In genomic region chr11:567036-567628, GRCh38 we compare ENCODE assay signal across 9 cellular contexts. TPM values are rescaled to one million over a fixed set of nuclear protein-coding genes. Genes with fewer than 3 reads are reported as not detected.
DNase-seq lines count a peak whose midpoint lies in the region; ATAC-seq, FAIRE-seq and TF ChIP-seq lines count a peak whose summit lies in the region.
"Had no signal": no experiment of that assay in that cellular context is flagged by ENCODE, and none has a peak within 500 bp of the region (broad histone marks: within the 10 kb centered on the region; RNA-seq: fewer than 3 reads in every experiment).

No MANE protein-coding gene starts in this region.

- no peak for FAIRE-seq in H54 (lab: Jason Lieb, UNC)

- TF ChIP-seq POLR2A in spleen (IDR thresholded peaks at IDR 0.05) (no peak), H54 (IDR thresholded peaks at IDR 0.05; ENCODE audit: low read depth, low read length) (no peak)

- intact Hi-C loops in activated CD4-positive, alpha-beta T cell treated with anti-CD3 and anti-CD28 coated beads for 36 hours (cut with DNase I, micrococcal nuclease) = no loop called here
- intact Hi-C loops in spleen (cut with DNase I; ENCODE audit: low total_unique reads) = no loop called here

- POLR2A ChIA-PET in activated CD4-positive, alpha-beta T cell treated with anti-CD3 and anti-CD28 coated beads for 36 hours (lab: Charles Lee) = no interaction called here

- 91 to 98% (median 95%) methylated on average over 9 to 18 of the region's 18 CpGs for WGBS in spleen, 5 donors

- CTCF ChIA-PET in activated CD4-positive, alpha-beta T cell treated with anti-CD3 and anti-CD28 coated beads for 36 hours (lab: Charles Lee) = interaction anchor here (0.6 to 2.0 kb wide), 3 partner anchors 13 to 194 kb away, joined by 3 to 5 read pairs (median 4); no protein-coding TSS in a partner anchor

- H3K27ac ChIP-seq in spleen = peak overlapping the region in 3 of 8 donors; percentile 61 to 88 (median 83)

- peak overlapping the region; percentile 88 for H3K4me3 Mint-ChIP-seq in activated CD4-positive, alpha-beta T cell treated with anti-CD3 and anti-CD28 coated beads for 36 hours
- H3K4me3 Mint-ChIP-seq in glutamatergic neuron (ENCODE audit: unreplicated experiment) = peak overlapping the region; percentile 85

- H3K9me3 ChIP-seq in spleen = no peaks in the 10 kb centered on the region

- peaks cover 5 to 36% (median 19%) of the 10 kb centered on the region in 6 donors for H3K4me1 ChIP-seq in spleen

- peaks cover 0 to 20% (median 0%) of the 10 kb centered on the region in 7 donors for H3K27me3 ChIP-seq in spleen (replicated peaks in 1 of 7)

- H3K4me3 ChIP-seq in WI38 (ENCODE audit: low read depth, low read length) (peak overlapping the region; percentile 84), spleen (no peak overlapping the region)

- no peak for ATAC-seq in activated CD4-positive, alpha-beta T cell treated with anti-CD3 and anti-CD28 coated beads for 36 hours

- H3K27ac Mint-ChIP-seq in activated CD4-positive, alpha-beta T cell treated with anti-CD3 and anti-CD28 coated beads for 36 hours = peak overlapping the region; percentile 19
- H3K27ac Mint-ChIP-seq in glutamatergic neuron (ENCODE audit: unreplicated experiment) = peak overlapping the region; percentile 28

- H3K36me3 ChIP-seq in spleen = peaks cover 0 to 21% (median 3%) of the 10 kb centered on the region in 6 donors

- DNase-seq in activated CD4-positive, alpha-beta T cell treated with anti-CD3 and anti-CD28 coated beads for 36 hours = no peak
- no peak for DNase-seq in activated CD4-positive, alpha-beta T cell treated with anti-CD3 and anti-CD28 coated beads for 48 hours
- DNase-seq in glutamatergic neuron (no peak), spleen (peak; percentile 78), ureter (ENCODE audit: low spot score) (no peak), amygdala (lab: John Stamatoyannopoulos, UW) (no peak), H54 (ENCODE audit: insufficient read length, low spot score) (no peak)
- DNase-seq: ACHN had no signal

- H3K36me3 Mint-ChIP-seq in activated CD4-positive, alpha-beta T cell treated with anti-CD3 and anti-CD28 coated beads for 36 hours (ENCODE audit: low read depth) = peaks cover 13% of the 10 kb centered on the region
- no peaks in the 10 kb centered on the region for H3K36me3 Mint-ChIP-seq in glutamatergic neuron (ENCODE audit: unreplicated experiment)

- H3K9me3 Mint-ChIP-seq in activated CD4-positive, alpha-beta T cell treated with anti-CD3 and anti-CD28 coated beads for 36 hours (ENCODE audit: low read depth) = no peaks in the 10 kb centered on the region
- H3K9me3 Mint-ChIP-seq in glutamatergic neuron (ENCODE audit: unreplicated experiment) = peaks cover 2% of the 10 kb centered on the region

- no peak for TF ChIP-seq CTCF in WI38 (IDR thresholded peaks at IDR 0.05; ENCODE audit: low read depth, low read length)
- TF ChIP-seq CTCF in glutamatergic neuron (IDR thresholded peaks at IDR 0.05; ENCODE audit: partially characterized antibody, unreplicated experiment) = no peak
- no peak for TF ChIP-seq CTCF in spleen (IDR thresholded peaks at IDR 0.05 in 8 of 11, conservative IDR thresholded peaks at IDR 0.05 in 3 of 11)

- no peaks in the 10 kb centered on the region for H3K4me1 Mint-ChIP-seq in activated CD4-positive, alpha-beta T cell treated with anti-CD3 and anti-CD28 coated beads for 36 hours
- no peaks in the 10 kb centered on the region for H3K4me1 Mint-ChIP-seq in glutamatergic neuron (ENCODE audit: low read depth, unreplicated experiment)

- H3K27me3 Mint-ChIP-seq in activated CD4-positive, alpha-beta T cell treated with anti-CD3 and anti-CD28 coated beads for 36 hours = no peaks in the 10 kb centered on the region
- H3K27me3 Mint-ChIP-seq in glutamatergic neuron (ENCODE audit: unreplicated experiment) = peaks cover 9% of the 10 kb centered on the region

RNA-seq across cellular contexts. Expression of gene RASSF7, which starts 6.4 kb away (rescaled TPM):
- total RNA-seq in activated CD4-positive, alpha-beta T cell treated with anti-CD3 and anti-CD28 coated beads for 36 hours = 10 to 100 TPM; 16.8 TPM
- total RNA-seq in glutamatergic neuron (ENCODE audit: unreplicated experiment) (9.4 TPM), spleen (10 to 100 TPM in 6 of 7 donors, 1 to 10 TPM in 1; 8.3 to 39.6 (median 20.4) TPM), ureter (54.9 TPM)
- 10 to 100 TPM; 29.7 to 34.5 (median 30.7) TPM for polyA plus RNA-seq in spleen

RNA-seq across cellular contexts. Expression of gene LMNTD2, which starts 6.6 kb away (rescaled TPM):
- total RNA-seq in activated CD4-positive, alpha-beta T cell treated with anti-CD3 and anti-CD28 coated beads for 36 hours = 1 to 10 TPM; 2.7 to 4.9 TPM
- 2.3 TPM for total RNA-seq in glutamatergic neuron (ENCODE audit: unreplicated experiment)
- 10 to 100 TPM in 1 of 7 donors, 1 to 10 TPM in 6; 3.9 to 10.1 (median 6.3) TPM for total RNA-seq in spleen
- 1 to 10 TPM; 5.0 to 8.3 (median 5.1) TPM for polyA plus RNA-seq in spleen
- total RNA-seq in ureter = 8.8 TPM

RNA-seq across cellular contexts. Expression of gene PHRF1, which starts 9.1 kb away (rescaled TPM):
- total RNA-seq in activated CD4-positive, alpha-beta T cell treated with anti-CD3 and anti-CD28 coated beads for 36 hours = 10 to 100 TPM; 40.0 to 44.5 TPM
- total RNA-seq in glutamatergic neuron (ENCODE audit: unreplicated experiment) (41.6 TPM), spleen (10 to 100 TPM; 24.2 to 41.5 (median 33.2) TPM), ureter (43.6 TPM)
- 10 to 100 TPM in 1 of 3 donors, 1 to 10 TPM in 2; 7.3 to 27.6 (median 8.4) TPM for polyA plus RNA-seq in spleen

RNA-seq across cellular contexts. Expression of gene LRRC56, which starts 29.8 kb away (rescaled TPM):
- total RNA-seq in activated CD4-positive, alpha-beta T cell treated with anti-CD3 and anti-CD28 coated beads for 36 hours = under 1 TPM; 0.96 to 0.98 TPM
- 2.6 TPM for total RNA-seq in glutamatergic neuron (ENCODE audit: unreplicated experiment)
- 1 to 10 TPM; 1.0 to 3.3 (median 2.2) TPM for total RNA-seq in spleen
- polyA plus RNA-seq in spleen = 1 to 10 TPM; 2.2 to 4.6 (median 4.1) TPM
- 3.4 TPM for total RNA-seq in ureter

RNA-seq across cellular contexts. Expression of gene HRAS, which starts 31.8 kb away (rescaled TPM):
- 10 to 100 TPM; 26.8 to 41.9 TPM for total RNA-seq in activated CD4-positive, alpha-beta T cell treated with anti-CD3 and anti-CD28 coated beads for 36 hours
- total RNA-seq in glutamatergic neuron (ENCODE audit: unreplicated experiment) = 140 TPM
- 10 to 100 TPM; 16.6 to 33.6 (median 30.3) TPM for total RNA-seq in spleen
- polyA plus RNA-seq in spleen = 10 to 100 TPM; 70.0 to 90.9 (median 90.7) TPM
- 85.3 TPM for total RNA-seq in ureter
